In the genomic region with DNA sequence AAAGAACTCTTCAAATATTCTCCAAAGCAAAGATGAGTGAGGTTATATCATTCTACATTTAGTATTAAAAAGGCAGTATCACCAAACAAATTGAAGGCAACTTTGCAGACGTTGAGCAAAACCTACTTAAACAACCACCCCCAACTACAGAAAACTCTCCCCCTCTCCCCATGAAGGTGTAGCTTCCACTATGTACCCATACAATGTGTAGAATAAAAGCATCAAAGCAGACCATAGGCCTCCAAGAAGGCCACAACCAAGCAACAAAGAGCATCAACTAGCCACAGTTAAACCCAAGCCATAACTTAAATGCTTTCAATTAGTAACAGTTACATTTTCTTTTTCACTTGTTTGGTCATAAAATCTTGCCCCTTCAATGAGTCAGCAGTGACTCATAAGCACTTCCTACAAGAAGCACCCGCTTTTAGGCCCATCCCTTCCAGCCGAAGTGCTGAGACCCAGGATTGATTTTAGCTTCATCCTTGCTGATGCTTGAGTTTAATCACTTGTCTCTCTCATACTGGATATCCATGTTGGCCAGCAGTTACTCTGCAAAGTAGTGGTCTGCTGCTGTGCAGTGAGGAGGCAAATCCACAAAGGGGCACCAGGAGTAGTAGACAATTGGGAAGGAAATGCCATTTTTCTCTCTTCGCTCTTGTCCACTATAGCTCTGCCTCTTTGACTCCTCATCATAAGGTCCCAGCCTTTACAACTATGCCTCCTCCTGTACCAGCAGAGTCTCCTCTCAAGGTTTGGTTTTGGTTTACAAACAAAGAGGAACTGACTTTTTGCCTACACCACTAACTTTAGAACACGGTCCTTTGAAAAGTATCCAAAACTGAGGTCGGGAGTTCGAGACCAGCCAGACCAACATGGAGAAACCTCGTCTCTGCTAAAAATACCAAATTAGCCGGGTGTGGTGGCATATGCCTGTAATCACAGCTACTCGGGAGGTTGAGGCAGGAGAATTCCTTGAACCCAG, we compare ENCODE assay signal across 8 cellular contexts. TPM values are rescaled to one million over a fixed set of nuclear protein-coding genes. Genes with fewer than 3 reads are reported as not detected.
A peak's percentile ranks its signal among the peaks of the same experiment; 100 is the strongest.
DNase-seq lines count a peak whose midpoint lies in the region; ATAC-seq and TF ChIP-seq lines count a peak whose summit lies in the region.

No MANE protein-coding gene starts in this region.

- WGBS in neuronal stem cell (ENCODE audit: extremely low coverage in 2 of 2, insufficient read length in 2 of 2, insufficient replicate concordance in 1 of 2), 2 donors: no CpG with 5 or more reads among the region's 10 CpGs

- no peak overlapping the region for H3K4me2 ChIP-seq in neuronal stem cell (ENCODE audit: insufficient read depth, low read length, poor library complexity, severe bottlenecking)

- H3K4ac ChIP-seq in neuronal stem cell (ENCODE audit: low read length): no peak overlapping the region

- no peak overlapping the region for H3K23ac ChIP-seq in neuronal stem cell (ENCODE audit: low read depth, low read length, poor library complexity)

- H4K91ac ChIP-seq in neuronal stem cell (ENCODE audit: low read depth, low read length, poor library complexity): no peak overlapping the region

- H2AFZ ChIP-seq in neuronal stem cell (ENCODE audit: low read length): peak overlapping the region; percentile 71

- H3K27me3 ChIP-seq in neuronal stem cell (ENCODE audit: control insufficient read depth in 3 of 3, insufficient read depth in 3 of 3, low read depth in 1 of 3, low read length in 3 of 3): no peaks in the 10 kb centered on the region

- peaks cover 0 to 10% of the 10 kb centered on the region in 2 donors for H3K4me1 ChIP-seq in neuronal stem cell (ENCODE audit: control insufficient read depth in 2 of 2, insufficient read depth in 1 of 2, low read depth in 1 of 2, low read length in 2 of 2)

- no peak for TF ChIP-seq CTCF in astrocyte of the cerebellum (IDR thresholded peaks at IDR 0.05; ENCODE audit: low read depth, low read length, missing control alignments)

- H3K79me1 ChIP-seq in neuronal stem cell (ENCODE audit: low read depth, low read length): no peaks in the 10 kb centered on the region

- H3K36me3 ChIP-seq in neuronal stem cell (replicated peaks in 1 of 2; ENCODE audit: control insufficient read depth in 2 of 2, insufficient read depth in 2 of 2, low read length in 2 of 2): no peaks in the 10 kb centered on the region

- peak; percentile 33 for DNase-seq in NK-92 treated with Interleukin-12 subunit alpha and Interleukin-12 subunit beta, amount 100 ng/mL, for 24 hours (lab: John Stamatoyannopoulos, UW)
- DNase-seq in NK-92 (lab: John Stamatoyannopoulos, UW; ENCODE audit: unreplicated experiment) (no peak), NOMO-1 treated with DMSO at 0.1 percent for 48 hours (lab: John Stamatoyannopoulos, UW; ENCODE audit: unreplicated experiment) (peak; percentile 84), astrocyte of the cerebellum (ENCODE audit: low read depth) (peak; percentile 90), neuronal stem cell (ENCODE audit: low spot score) (no peak), left lobe of liver (ENCODE audit: low spot score) (no peak), NCI-H2171 (lab: John Stamatoyannopoulos, UW) (no peak)

- ATAC-seq in HG02642 (IDR thresholded peaks at IDR 0.05; ENCODE audit: poor library complexity, unreplicated experiment): peak; percentile 85
- no peak for ATAC-seq in left lobe of liver

- no peak overlapping the region for H2BK12ac ChIP-seq in neuronal stem cell (ENCODE audit: low read length)

- H3K9me3 ChIP-seq in neuronal stem cell (replicated peaks in 1 of 2; ENCODE audit: control insufficient read depth in 2 of 2, insufficient read depth in 1 of 2, low read depth in 1 of 2, low read length in 2 of 2): no peaks in the 10 kb centered on the region

- H2BK120ac ChIP-seq in neuronal stem cell (ENCODE audit: low read depth, low read length): no peak overlapping the region

- no peak overlapping the region for H3K18ac ChIP-seq in neuronal stem cell (ENCODE audit: low read length)

- H2BK15ac ChIP-seq in neuronal stem cell (ENCODE audit: low read length): no peak overlapping the region

- no peak overlapping the region for H4K8ac ChIP-seq in neuronal stem cell (ENCODE audit: low read depth, low read length)

- H2BK5ac ChIP-seq in neuronal stem cell (ENCODE audit: low read length): no peak overlapping the region

- H2AK5ac ChIP-seq in neuronal stem cell (ENCODE audit: low read depth, low read length): no peak overlapping the region

- no peak overlapping the region for H3K27ac ChIP-seq in neuronal stem cell (replicated peaks; ENCODE audit: low read length)

- H3K14ac ChIP-seq in neuronal stem cell (ENCODE audit: low read length): no peak overlapping the region

- H3K9ac ChIP-seq in neuronal stem cell (ENCODE audit: low read depth, low read length, poor library complexity): no peak overlapping the region

- H3K4me3 ChIP-seq in astrocyte of the cerebellum (ENCODE audit: low read depth, low read length) (no peak overlapping the region), neuronal stem cell (ENCODE audit: low read length in 2 of 2) (no peak overlapping the region)

- in situ Hi-C loops in astrocyte of the cerebellum (cut with HindIII; ENCODE audit: low sequenced_read_pairs): no loop called here

RNA-seq across cellular contexts. Expression of gene NUP153, which starts 8.4 kb away (rescaled TPM):
- polyA plus RNA-seq in neuronal stem cell (2013, experiment 1 of 2): 32.8 TPM
- polyA plus RNA-seq in neuronal stem cell (2013, experiment 2 of 2): 33.2 TPM
- total RNA-seq in left lobe of liver: 13.5 TPM

Comparison
In these comparisons a context has a peak if more than half of its experiments do, and no peak if none do; other contexts are left out.
1. DNase-seq: peak in NK-92 treated with Interleukin-12 subunit alpha and Interleukin-12 subunit beta, amount 100 ng/mL, for 24 hours (single experiment), NOMO-1 treated with DMSO at 0.1 percent for 48 hours (single experiment) and astrocyte of the cerebellum (single experiment); none in NK-92 (single experiment), neuronal stem cell (single experiment), left lobe of liver (single experiment) and NCI-H2171 (single experiment).